8 cellular contexts compared by ENCODE assay signal in the genomic region with DNA sequence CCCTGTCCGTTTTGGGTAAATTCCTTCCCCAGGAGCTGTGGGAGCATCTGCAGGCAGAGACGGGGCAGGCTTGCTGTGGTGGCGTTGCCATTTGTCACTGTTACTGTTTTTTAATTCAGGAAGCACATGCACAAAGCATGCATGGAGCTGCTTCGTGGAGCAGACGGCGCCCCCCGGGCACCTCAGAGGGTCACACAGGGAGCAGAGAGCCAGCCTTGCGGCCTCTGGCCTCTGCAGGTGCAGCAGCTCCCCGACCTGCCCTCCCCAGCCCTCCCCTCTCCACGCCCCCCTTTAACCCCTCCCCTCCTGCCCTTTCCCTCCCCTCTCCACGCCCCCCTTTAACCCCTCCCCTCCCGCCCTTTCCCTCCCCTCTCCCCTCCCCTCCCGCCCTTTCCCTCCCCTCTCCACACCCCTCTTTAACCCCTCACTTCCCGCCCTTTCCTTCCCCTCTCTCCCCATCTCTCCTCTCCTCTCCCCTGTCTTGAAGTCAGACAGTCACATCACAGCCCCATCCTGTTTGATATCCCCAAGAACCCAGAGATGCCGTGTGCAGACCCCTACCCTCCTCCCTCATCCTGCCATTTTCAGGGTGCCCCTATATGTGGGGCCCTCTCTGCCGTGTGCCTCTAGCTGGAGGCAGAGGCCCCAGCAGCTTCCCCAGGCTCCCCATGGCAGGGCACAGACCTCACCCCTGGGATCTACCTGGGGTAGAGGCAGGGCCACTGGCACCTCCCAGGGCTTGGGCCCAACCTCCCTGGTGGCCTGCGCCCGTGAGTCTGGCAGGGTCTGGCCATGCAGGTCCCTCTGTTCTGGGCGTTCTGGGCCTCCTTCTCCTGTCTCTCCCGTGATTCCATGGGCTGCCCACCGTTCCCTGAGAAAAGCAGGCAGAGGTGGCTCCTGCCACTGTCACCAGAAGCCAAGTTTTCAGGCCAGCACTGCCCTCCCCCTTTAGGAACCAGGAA.
DNase-seq lines count a peak whose midpoint lies in the region; ATAC-seq and TF ChIP-seq lines count a peak whose summit lies in the region.

No MANE protein-coding gene starts in this region.

- no peaks in the 10 kb centered on the region for H3K36me3 Mint-ChIP-seq in nephron progenitor cell (ENCODE audit: low read depth)

- H3K9me3 Mint-ChIP-seq in nephron progenitor cell, result no peaks in the 10 kb centered on the region

- H3K4me3 Mint-ChIP-seq in nephron progenitor cell, result no peak overlapping the region

- no peaks in the 10 kb centered on the region for H3K9me3 ChIP-seq in effector memory CD4-positive, alpha-beta T cell (ENCODE audit: control insufficient read depth, low read length)

- H3K4me3 ChIP-seq in effector memory CD4-positive, alpha-beta T cell (ENCODE audit: insufficient read depth, low read depth, low read length, poor library complexity, severe bottlenecking), result peak overlapping the region; percentile 45

- peak; percentile 97 for DNase-seq in DMS53 (lab: John Stamatoyannopoulos, UW)
- DNase-seq in NAMALWA (ENCODE audit: low spot score), result peak; percentile 91
- peak; percentile 65 for DNase-seq in activated CD4-positive, alpha-beta T cell treated with anti-CD3 and anti-CD28 coated beads, Interleukin-2, amount 50 U/mL, for 1 hour
- DNase-seq in effector memory CD4-positive, alpha-beta T cell, result peak; percentile 31 to 61 (median 59)
- peak; percentile 67 for DNase-seq in nephron progenitor cell
- DNase-seq in GDM1 (lab: John Stamatoyannopoulos, UW), result no peak

- H3K27ac ChIP-seq in effector memory CD4-positive, alpha-beta T cell (ENCODE audit: insufficient read depth, low read length, poor library complexity, severe bottlenecking), result no peak overlapping the region

- no peaks in the 10 kb centered on the region for H3K36me3 ChIP-seq in effector memory CD4-positive, alpha-beta T cell (ENCODE audit: control insufficient read depth, insufficient read depth, low read length)

- peaks cover 59% of the 10 kb centered on the region for H3K4me1 Mint-ChIP-seq in nephron progenitor cell

- peaks cover 24% of the 10 kb centered on the region for H3K4me1 ChIP-seq in effector memory CD4-positive, alpha-beta T cell (ENCODE audit: control insufficient read depth, insufficient read depth, low read length, poor library complexity, severe bottlenecking)

- no peak for TF ChIP-seq CTCF in nephron progenitor cell (IDR thresholded peaks at IDR 0.05)

- H3K27me3 ChIP-seq in effector memory CD4-positive, alpha-beta T cell (replicated peaks; ENCODE audit: control insufficient read depth, insufficient read depth, low read length, poor library complexity, severe bottlenecking), result no peaks in the 10 kb centered on the region

- H3K27ac Mint-ChIP-seq in nephron progenitor cell, result no peak overlapping the region

- ATAC-seq in HG02885 (IDR thresholded peaks at IDR 0.05; ENCODE audit: poor library complexity, unreplicated experiment), result no peak
- ATAC-seq in GM19395 (IDR thresholded peaks at IDR 0.05; ENCODE audit: unreplicated experiment), result no peak

- H3K27me3 Mint-ChIP-seq in nephron progenitor cell (ENCODE audit: low read depth, poor library complexity), result peaks cover 3% of the 10 kb centered on the region
